ENCODE assay signal across 1 cellular context in genomic region chr20:25038103-25038410, GRCh38.
TF ChIP-seq lines count a peak whose summit lies in the region.

No MANE protein-coding gene starts in this region.

TF ChIP-seq in SK-N-SH treated with all-trans-retinoic acid at 6 μM for 48 hours, 23 proteins besides CTCF, POLR2A, EP300 and RAD21 (continued from another document):
- TF ChIP-seq ZC3H10 (CRISPR knock-in tag; IDR thresholded peaks at IDR 0.05) (no peak), GLIS3 (CRISPR knock-in tag; IDR thresholded peaks at IDR 0.05) (no peak), TOX (CRISPR knock-in tag; IDR thresholded peaks at IDR 0.05; ENCODE audit: borderline replicate concordance) (no peak), BACH2 (CRISPR knock-in tag; IDR thresholded peaks at IDR 0.05; ENCODE audit: borderline replicate concordance) (no peak), SNAI2 (CRISPR knock-in tag; IDR thresholded peaks at IDR 0.05) (no peak), POU6F1 (CRISPR knock-in tag; IDR thresholded peaks at IDR 0.05; ENCODE audit: borderline replicate concordance, low read depth) (no peak), ESRRG (CRISPR knock-in tag; IDR thresholded peaks at IDR 0.05) (no peak)
